Comparison of ENCODE assay signal across 9 cellular contexts in the genomic region with DNA sequence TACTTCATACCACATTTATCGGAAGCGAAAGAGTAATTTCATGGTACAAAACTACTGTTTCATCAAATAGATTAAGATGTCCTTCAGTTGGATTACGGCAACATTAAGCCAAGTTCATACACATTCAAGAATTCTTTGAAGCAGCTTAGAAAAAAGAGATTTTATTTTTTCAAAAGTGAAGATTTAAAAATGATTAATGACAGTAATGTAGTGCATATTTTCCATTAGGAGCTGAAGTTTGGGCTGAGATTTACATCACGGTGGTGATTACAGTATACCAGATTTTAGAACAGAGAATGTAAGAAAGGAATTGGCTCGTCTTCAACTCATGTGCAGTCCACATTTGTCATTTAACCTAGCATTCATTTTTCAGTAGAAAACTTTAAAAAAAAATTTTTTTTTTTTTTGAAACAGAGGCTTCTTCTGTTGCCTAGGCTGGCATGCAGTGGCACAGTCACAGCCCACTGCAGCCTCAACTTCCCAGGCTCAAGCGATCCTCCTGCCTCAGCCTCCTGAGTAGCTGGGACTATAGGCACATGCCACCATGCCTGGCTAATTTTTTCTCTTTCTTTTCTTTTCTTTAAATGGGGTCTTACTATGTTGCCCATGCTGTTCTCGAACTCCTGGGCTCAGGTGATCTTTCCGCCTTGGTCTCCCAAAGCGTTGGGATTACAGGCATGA. TPM values are rescaled to one million over a fixed set of nuclear protein-coding genes. Genes with fewer than 3 reads are reported as not detected.
DNase-seq lines count a peak whose midpoint lies in the region; ATAC-seq and TF ChIP-seq lines count a peak whose summit lies in the region.
"Had no signal": no experiment of that assay in that cellular context is flagged by ENCODE, and none has a peak within 500 bp of the region (broad histone marks: within the 10 kb centered on the region; RNA-seq: fewer than 3 reads in every experiment).

No MANE protein-coding gene starts in this region.

- peak overlapping the region in 1 of 2 donors; percentile 93 for H3K4me3 ChIP-seq in gastroesophageal sphincter
- peak overlapping the region; percentile 86 to 92 for H3K4me3 ChIP-seq in tibial artery

- peak overlapping the region in 3 of 4 donors; percentile 83 to 92 (median 88) for H3K27ac ChIP-seq in gastroesophageal sphincter
- peak overlapping the region; percentile 85 to 87 for H3K27ac ChIP-seq in tibial artery

- H3K36me3 ChIP-seq in gastroesophageal sphincter (no peaks in the 10 kb centered on the region), tibial artery (peaks cover 0 to 3% (median 0%) of the 10 kb centered on the region in 3 donors)
- H3K36me3 ChIP-seq: esophagus squamous epithelium had no signal

- H3K27me3 Mint-ChIP-seq in activated naive CD4-positive, alpha-beta T cell treated with anti-CD3 and anti-CD28 coated beads, Interleukin-2, amount 50 U/mL, for 24 hours: no peaks in the 10 kb centered on the region

- H3K4me1 Mint-ChIP-seq in activated naive CD4-positive, alpha-beta T cell treated with anti-CD3 and anti-CD28 coated beads, Interleukin-2, amount 50 U/mL, for 24 hours: peaks cover 64% of the 10 kb centered on the region

- H3K4me3 Mint-ChIP-seq in activated naive CD4-positive, alpha-beta T cell treated with anti-CD3 and anti-CD28 coated beads, Interleukin-2, amount 50 U/mL, for 24 hours: peak overlapping the region; percentile 89

- DNase-seq in activated naive CD4-positive, alpha-beta T cell treated with Interleukin-2 at 50 U/mL for 16 hours: no peak
- no peak for DNase-seq in activated naive CD4-positive, alpha-beta T cell treated with anti-CD3 and anti-CD28 coated beads, Interleukin-2, amount 50 U/mL, for 72 hours (ENCODE audit: low spot score in 2 of 2)
- DNase-seq in tibial artery (peak; percentile 2 to 28), SHP77 (lab: John Stamatoyannopoulos, UW) (no peak), hypothalamus (lab: John Stamatoyannopoulos, UW) (no peak), globus pallidus (ENCODE audit: low spot score) (no peak)
- DNase-seq: esophagus squamous epithelium had no signal

- H3K27me3 ChIP-seq in gastroesophageal sphincter: no peaks in the 10 kb centered on the region
- no peaks in the 10 kb centered on the region for H3K27me3 ChIP-seq in tibial artery

- H3K9me3 ChIP-seq in gastroesophageal sphincter: no peaks in the 10 kb centered on the region
- no peaks in the 10 kb centered on the region for H3K9me3 ChIP-seq in tibial artery
- H3K9me3 ChIP-seq: esophagus squamous epithelium had no signal

- H3K36me3 Mint-ChIP-seq in activated naive CD4-positive, alpha-beta T cell treated with anti-CD3 and anti-CD28 coated beads, Interleukin-2, amount 50 U/mL, for 24 hours: no peaks in the 10 kb centered on the region
- peaks cover 10 to 12% of the 10 kb centered on the region in 2 donors for H3K36me3 Mint-ChIP-seq in activated naive CD4-positive, alpha-beta T cell treated with anti-CD3 and anti-CD28 coated beads, Interleukin-2, amount 50 U/mL, for 72 hours

- TF ChIP-seq CTCF in gastroesophageal sphincter (IDR thresholded peaks at IDR 0.05) (no peak), tibial artery (IDR thresholded peaks at IDR 0.05) (no peak)

- H3K27ac Mint-ChIP-seq in activated naive CD4-positive, alpha-beta T cell treated with anti-CD3 and anti-CD28 coated beads, Interleukin-2, amount 50 U/mL, for 24 hours: peak overlapping the region; percentile 91
- H3K27ac Mint-ChIP-seq in activated naive CD4-positive, alpha-beta T cell treated with anti-CD3 and anti-CD28 coated beads, Interleukin-2, amount 50 U/mL, for 72 hours: peak overlapping the region; percentile 89

- H3K9me3 Mint-ChIP-seq in activated naive CD4-positive, alpha-beta T cell treated with anti-CD3 and anti-CD28 coated beads, Interleukin-2, amount 50 U/mL, for 24 hours: no peaks in the 10 kb centered on the region
- H3K9me3 Mint-ChIP-seq in activated naive CD4-positive, alpha-beta T cell treated with anti-CD3 and anti-CD28 coated beads, Interleukin-2, amount 50 U/mL, for 72 hours: no peaks in the 10 kb centered on the region

- intact Hi-C loops in tibial artery (cut with DNase I; ENCODE audit: low total_unique reads): loop anchor here (5.0 kb wide), 1 partner anchor 79 kb away; no protein-coding TSS in a partner anchor

- 59 to 63% methylated on average over 9 of the region's 9 CpGs for WGBS in gastroesophageal sphincter (ENCODE audit: low coverage in 1 of 2), 2 donors

- ATAC-seq in activated naive CD4-positive, alpha-beta T cell treated with anti-CD3 and anti-CD28 coated beads, Interleukin-2, amount 50 U/mL, for 72 hours: no peak
- ATAC-seq in gastroesophageal sphincter: no peak

- H3K4me1 ChIP-seq in gastroesophageal sphincter (peaks cover 0 to 64% (median 8%) of the 10 kb centered on the region in 3 donors), tibial artery (peaks cover 0 to 42% (median 17%) of the 10 kb centered on the region in 4 donors)

- no peak for TF ChIP-seq EP300 in gastroesophageal sphincter (IDR thresholded peaks at IDR 0.05)

- no peak for TF ChIP-seq POLR2A in gastroesophageal sphincter (IDR thresholded peaks at IDR 0.05)

RNA-seq across cellular contexts. Expression of a gene that starts 1.9 kb away (rescaled TPM):
- total RNA-seq in activated naive CD4-positive, alpha-beta T cell treated with anti-CD3 and anti-CD28 coated beads, Interleukin-2, amount 50 U/mL, for 72 hours: 10 to 100 TPM; 31.6 to 51.7 TPM
- total RNA-seq in gastroesophageal sphincter: 10 to 100 TPM; 19.9 to 27.9 (median 21.6) TPM

Comparison
In these comparisons a context has a peak if more than half of its experiments do, and no peak if none do; other contexts are left out.
1. DNase-seq: peak in tibial artery (2 of 2); none in activated naive CD4-positive, alpha-beta T cell treated with Interleukin-2 at 50 U/mL for 16 hours (single experiment), activated naive CD4-positive, alpha-beta T cell treated with anti-CD3 and anti-CD28 coated beads, Interleukin-2, amount 50 U/mL, for 72 hours (0 of 2), SHP77 (0 of 2), hypothalamus (0 of 51) and globus pallidus (single experiment).